In genomic region chr10:115827650-115828049, GRCh38 we compare ENCODE assay signal across 23 cellular contexts.
DNase-seq lines count a peak whose midpoint lies in the region; ATAC-seq and TF ChIP-seq lines count a peak whose summit lies in the region.
"Had no signal": no experiment of that assay in that cellular context is flagged by ENCODE, and none has a peak within 500 bp of the region (broad histone marks: within the 10 kb centered on the region; RNA-seq: fewer than 3 reads in every experiment).

No MANE protein-coding gene starts in this region.

- no peaks in the 10 kb centered on the region for H3K27me3 ChIP-seq in psoas muscle (ENCODE audit: insufficient read depth in 3 of 3, low read length in 2 of 3)
- H3K27me3 ChIP-seq in ovary = no peaks in the 10 kb centered on the region
- H3K27me3 ChIP-seq: adrenal gland, neutrophil had no signal

- POLR2A ChIA-PET in naive thymus-derived CD8-positive, alpha-beta T cell (lab: Charles Lee) = no interaction called here

- peaks cover 0 to 11% (median 6%) of the 10 kb centered on the region in 9 donors for H3K9me3 Mint-ChIP-seq in naive thymus-derived CD8-positive, alpha-beta T cell

- TF ChIP-seq EP300 in ovary (IDR thresholded peaks at IDR 0.05) = no peak

- intact Hi-C loops in left cardiac atrium (cut with DNase I) (loop anchor here in 1 of 2 donors (10.0 kb wide), 1 partner anchor 447 kb away; the partner anchor contains the start of gene GFRA1), psoas muscle (cut with DNase I) (loop anchor here in 1 of 2 donors (10.0 kb wide), 1 partner anchor 457 kb away; no protein-coding TSS in a partner anchor), ovary (cut with DNase I) (no loop called here)

- TF ChIP-seq CTCF in psoas muscle (IDR thresholded peaks at IDR 0.05) (no peak), ovary (IDR thresholded peaks at IDR 0.05) (no peak)

- no peak for TF ChIP-seq POLR2A in ovary (IDR thresholded peaks at IDR 0.05)

- no peaks in the 10 kb centered on the region for H3K27me3 Mint-ChIP-seq in naive thymus-derived CD8-positive, alpha-beta T cell
- H3K27me3 Mint-ChIP-seq: activated B cell treated with CpG ODN at 0.5 μM for 24 hours; activated CD4-positive, alpha-beta memory T cell treated with anti-CD3 and anti-CD28 coated beads, Interleukin-2, amount 10 ng/mL, durations not matched to agents 7 days and 5 days; CD4-positive, alpha-beta T cell had no signal

- H3K4me3 Mint-ChIP-seq in naive thymus-derived CD8-positive, alpha-beta T cell = no peak overlapping the region
- H3K4me3 Mint-ChIP-seq: activated B cell treated with CpG ODN at 0.5 μM for 24 hours; activated CD4-positive, alpha-beta memory T cell treated with anti-CD3 and anti-CD28 coated beads, Interleukin-2, amount 10 ng/mL, durations not matched to agents 7 days and 5 days; CD4-positive, alpha-beta T cell; H9; T-helper 2 cell treated with Interferon-gamma antibody and Interleukin-4, amounts not matched to agents 5 μg/mL and 100 μg/mL, for 36 hours had no signal

- H3K36me3 Mint-ChIP-seq in naive thymus-derived CD8-positive, alpha-beta T cell = no peaks in the 10 kb centered on the region

- H3K4me1 ChIP-seq in psoas muscle = no peaks in the 10 kb centered on the region
- no peaks in the 10 kb centered on the region for H3K4me1 ChIP-seq in ovary (ENCODE audit: insufficient read depth)
- H3K4me1 ChIP-seq: adrenal gland had no signal

- H3K4me1 Mint-ChIP-seq in naive thymus-derived CD8-positive, alpha-beta T cell = no peaks in the 10 kb centered on the region
- H3K4me1 Mint-ChIP-seq: activated B cell treated with CpG ODN at 0.5 μM for 24 hours; activated CD4-positive, alpha-beta memory T cell treated with anti-CD3 and anti-CD28 coated beads, Interleukin-2, amount 10 ng/mL, durations not matched to agents 7 days and 5 days; H9 had no signal

- peak; percentile 92 for DNase-seq in EL
- peak; percentile 71 for DNase-seq in amniotic epithelial cell (ENCODE audit: low read depth)
- DNase-seq in left cardiac atrium = no peak
- no peak for DNase-seq in psoas muscle
- no peak for DNase-seq in mucosa of gallbladder (ENCODE audit: low spot score)
- no peak for DNase-seq in naive thymus-derived CD8-positive, alpha-beta T cell
- DNase-seq in NCI-H446 (lab: John Stamatoyannopoulos, UW) = no peak
- no peak for DNase-seq in ovary
- DNase-seq: activated B cell treated with CpG ODN at 0.5 μM for 24 hours; activated CD4-positive, alpha-beta memory T cell treated with anti-CD3 and anti-CD28 coated beads, Interleukin-2, amount 10 ng/mL, durations not matched to agents 7 days and 5 days; adrenal gland; caudate nucleus; CD4-positive, alpha-beta T cell; DMS53; H9; NCI-H1092; NCI-H2029 treated with DMSO at 0.1 percent for 48 hours; NK-92 treated with Interleukin-12 subunit alpha and Interleukin-12 subunit beta, amount 100 ng/mL, for 24 hours; retina; substantia nigra had no signal

- H3K4me3 ChIP-seq in psoas muscle (no peak overlapping the region), ovary (no peak overlapping the region)
- H3K4me3 ChIP-seq: adrenal gland had no signal

- H3K27ac ChIP-seq in psoas muscle (no peak overlapping the region), ovary (no peak overlapping the region)
- H3K27ac ChIP-seq: adrenal gland, neutrophil had no signal

- no peaks in the 10 kb centered on the region for H3K9me3 ChIP-seq in psoas muscle
- H3K9me3 ChIP-seq in ovary = no peaks in the 10 kb centered on the region
- H3K9me3 ChIP-seq: adrenal gland, neutrophil had no signal

- H3K36me3 ChIP-seq in psoas muscle (ENCODE audit: insufficient read depth in 1 of 2, low read depth in 1 of 2) (no peaks in the 10 kb centered on the region), ovary (no peaks in the 10 kb centered on the region)
- H3K36me3 ChIP-seq: adrenal gland, neutrophil had no signal

- 39 to 79% (median 42%) methylated on average over 5 of the region's 5 CpGs for WGBS in psoas muscle, 3 donors
- WGBS in ovary, 3 donors = 96 to 100% (median 99%) methylated on average over 5 of the region's 5 CpGs

- no peak overlapping the region for H3K27ac Mint-ChIP-seq in naive thymus-derived CD8-positive, alpha-beta T cell
- H3K27ac Mint-ChIP-seq: activated B cell treated with CpG ODN at 0.5 μM for 24 hours; activated CD4-positive, alpha-beta memory T cell treated with anti-CD3 and anti-CD28 coated beads, Interleukin-2, amount 10 ng/mL, durations not matched to agents 7 days and 5 days; CD4-positive, alpha-beta T cell; T-helper 2 cell treated with Interferon-gamma antibody and Interleukin-4, amounts not matched to agents 5 μg/mL and 100 μg/mL, for 36 hours had no signal

- ATAC-seq in left cardiac atrium = peak; percentile 51 to 68
- peak in 3 of 4 donors; percentile 26 to 48 (median 42) for ATAC-seq in psoas muscle
- ATAC-seq in naive thymus-derived CD8-positive, alpha-beta T cell = no peak
- ATAC-seq: Panc1 had no signal

Comparison
In these comparisons a context has a peak if more than half of its experiments do, and no peak if none do; other contexts are left out.
1. DNase-seq: peak in EL (single experiment) and amniotic epithelial cell (single experiment); none in left cardiac atrium (single experiment), psoas muscle (0 of 2), mucosa of gallbladder (single experiment), naive thymus-derived CD8-positive, alpha-beta T cell (0 of 10), NCI-H446 (0 of 2) and ovary (0 of 5).
2. ATAC-seq: peak in left cardiac atrium (2 of 2) and psoas muscle (3 of 4); none in naive thymus-derived CD8-positive, alpha-beta T cell (0 of 2).